ENCODE assay signal across 2 cellular contexts in genomic region chr3:182233405-182233804, GRCh38.
TF ChIP-seq lines count a peak whose summit lies in the region.

No MANE protein-coding gene starts in this region.

TF ChIP-seq in HepG2, 621 proteins besides CTCF, POLR2A, EP300 and RAD21:
- TF ChIP-seq SRF (IDR thresholded peaks at IDR 0.05; ENCODE audit: low read depth, low read length) (peak; percentile 73; the same call in 1 of the 2 replicates), ZFP1 (CRISPR knock-in tag; IDR thresholded peaks at IDR 0.05) (no peak)

TF ChIP-seq in H1, 55 proteins besides CTCF, POLR2A, EP300 and RAD21:
- TF ChIP-seq EGR1 (IDR thresholded peaks at IDR 0.05; ENCODE audit: borderline replicate concordance, low read depth, low read length) (no peak), SRF (IDR thresholded peaks at IDR 0.05; ENCODE audit: low read depth, low read length) (peak; percentile 71; the same call in 1 of the 2 replicates)
